Comparison of ENCODE assay signal across 13 cellular contexts in genomic region chr11:35041070-35041554, GRCh38.
DNase-seq lines count a peak whose midpoint lies in the region; ATAC-seq, FAIRE-seq and TF ChIP-seq lines count a peak whose summit lies in the region.
"Had no signal": no experiment of that assay in that cellular context is flagged by ENCODE, and none has a peak within 500 bp of the region (broad histone marks: within the 10 kb centered on the region; RNA-seq: fewer than 3 reads in every experiment).

No MANE protein-coding gene starts in this region.

- POLR2A ChIA-PET in CD4-positive, alpha-beta T cell (lab: Charles Lee) = interaction anchor here (0.9 to 1.8 kb wide), 16 partner anchors 10 to 136 kb away, joined by 3 to 21 read pairs (median 5); partner anchors contain the start of gene CD44

- H3K27me3 ChIP-seq in CD4-positive, alpha-beta T cell (ENCODE audit: control insufficient read depth, insufficient read depth, low read length) = no peaks in the 10 kb centered on the region
- H3K27me3 ChIP-seq: thyroid gland had no signal

- peaks cover 76% of the 10 kb centered on the region for H3K4me1 Mint-ChIP-seq in CD4-positive, alpha-beta T cell (ENCODE audit: low read depth)
- H3K4me1 Mint-ChIP-seq in T-helper 17 cell (peaks cover 47% of the 10 kb centered on the region), memory B cell (peaks cover 31% of the 10 kb centered on the region)

- H3K27ac Mint-ChIP-seq in CD4-positive, alpha-beta T cell = peak overlapping the region; percentile 92
- H3K27ac Mint-ChIP-seq in T-helper 17 cell (peak overlapping the region; percentile 98), memory B cell (peak overlapping the region; percentile 94)

- CTCF ChIA-PET in CD4-positive, alpha-beta T cell (lab: Charles Lee) = interaction anchor here (0.6 to 1.4 kb wide), 10 partner anchors 9 to 265 kb away, joined by 3 to 8 read pairs (median 3); no protein-coding TSS in a partner anchor

- H3K9me3 ChIP-seq in CD4-positive, alpha-beta T cell (ENCODE audit: control insufficient read depth, low read length) = no peaks in the 10 kb centered on the region
- H3K9me3 ChIP-seq in T-helper 17 cell (ENCODE audit: control insufficient read depth, low read length, poor library complexity, severe bottlenecking) = no peaks in the 10 kb centered on the region
- H3K9me3 ChIP-seq: mucosa of descending colon, thyroid gland had no signal

- H3K27me3 Mint-ChIP-seq in CD4-positive, alpha-beta T cell = no peaks in the 10 kb centered on the region
- H3K27me3 Mint-ChIP-seq in T-helper 17 cell (no peaks in the 10 kb centered on the region), memory B cell (no peaks in the 10 kb centered on the region)

- intact Hi-C loops in CD4-positive, alpha-beta T cell (cut with DNase I, micrococcal nuclease) = loop anchor here in 1 of 2 experiments (10.0 kb wide), 1 partner anchor 624 kb away; the partner anchor contains the start of gene TRIM44

- peak overlapping the region; percentile 88 for H3K27ac ChIP-seq in CD4-positive, alpha-beta T cell (ENCODE audit: low read depth, low read length)
- H3K27ac ChIP-seq: thyroid gland had no signal

- no peak for DNase-seq in CD4-positive, alpha-beta T cell
- DNase-seq in GM12891 (ENCODE audit: insufficient read length, low spot score) (no peak), T-helper 17 cell (no peak), memory B cell (ENCODE audit: low spot score in 2 of 2) (no peak), NCI-H524 (lab: John Stamatoyannopoulos, UW) (no peak), amniotic stem cell (lab: John Stamatoyannopoulos, UW) (no peak)
- no peak for DNase-seq in stimulated activated CD4-positive, alpha-beta T cell treated with anti-CD3 and anti-CD28 coated beads, Interleukin-2, amount 100 ng/mL, for 24 hours
- DNase-seq: mucosa of descending colon, NCI-H1048, NCI-H510A, thyroid gland had no signal

- no peak for TF ChIP-seq POLR2A in GM12891 (IDR thresholded peaks at IDR 0.05; ENCODE audit: low read depth, low read length)

- H3K4me3 Mint-ChIP-seq in CD4-positive, alpha-beta T cell = peak overlapping the region; percentile 81
- peak overlapping the region; percentile 89 for H3K4me3 Mint-ChIP-seq in T-helper 17 cell
- peak overlapping the region; percentile 80 for H3K4me3 Mint-ChIP-seq in memory B cell

- no peak for FAIRE-seq in GM12891 (lab: Jason Lieb, UNC)

- no peaks in the 10 kb centered on the region for H3K36me3 Mint-ChIP-seq in CD4-positive, alpha-beta T cell (ENCODE audit: low read depth)
- H3K36me3 Mint-ChIP-seq in T-helper 17 cell (ENCODE audit: low read depth) (no peaks in the 10 kb centered on the region), memory B cell (no peaks in the 10 kb centered on the region)
- H3K36me3 Mint-ChIP-seq: immature natural killer cell had no signal

- no peak for ATAC-seq in CD4-positive, alpha-beta T cell (ENCODE audit: poor library complexity)
- no peak for ATAC-seq in T-helper 17 cell
- ATAC-seq in memory B cell (ENCODE audit: low read depth) = no peak
- no peak for ATAC-seq in GM19467 (IDR thresholded peaks at IDR 0.05; ENCODE audit: unreplicated experiment)

- no peak for TF ChIP-seq CTCF in CD4-positive, alpha-beta T cell (IDR thresholded peaks at IDR 0.05)

- H3K9me3 Mint-ChIP-seq in CD4-positive, alpha-beta T cell = no peaks in the 10 kb centered on the region
- no peaks in the 10 kb centered on the region for H3K9me3 Mint-ChIP-seq in memory B cell
- H3K9me3 Mint-ChIP-seq: immature natural killer cell had no signal

TF ChIP-seq in GM12891, 5 proteins besides CTCF, POLR2A, EP300 and RAD21:
- TF ChIP-seq TAF1 (IDR thresholded peaks at IDR 0.05; ENCODE audit: low read depth, low read length) (no peak), POU2F2 (IDR thresholded peaks at IDR 0.05; ENCODE audit: low read depth, low read length) (no peak), POLR2AphosphoS5 (IDR thresholded peaks at IDR 0.05; ENCODE audit: low read depth, low read length) (no peak), PAX5 (IDR thresholded peaks at IDR 0.05; ENCODE audit: insufficient read depth, low read length, severe bottlenecking) (no peak), SPI1 (IDR thresholded peaks at IDR 0.05; ENCODE audit: low read depth, low read length) (peak; percentile 29)
TF ChIP-seq in GM12891: peak in this region for 1.
